In genomic region chr2:234995332-234996007, GRCh38 we compare ENCODE assay signal across 1 cellular context.
TF ChIP-seq lines count a peak whose summit lies in the region.

No MANE protein-coding gene starts in this region.

TF ChIP-seq in HepG2, 621 proteins besides CTCF, POLR2A, EP300 and RAD21 (continued from another document and continues in another):
- TF ChIP-seq HIC2 (CRISPR knock-in tag; IDR thresholded peaks at IDR 0.05; ENCODE audit: low read depth) (0 out of 2 replicates have a peak, but pooled peaks have one; percentile 31), REPIN1 (CRISPR knock-in tag; IDR thresholded peaks at IDR 0.05; ENCODE audit: borderline replicate concordance, low read depth) (peak; percentile 55; the same call in 1 of the 2 replicates), PHF21A (CRISPR knock-in tag; IDR thresholded peaks at IDR 0.05) (peak; percentile 94), MXD4 (CRISPR knock-in tag; IDR thresholded peaks at IDR 0.05) (peak; percentile 76), CREM (IDR thresholded peaks at IDR 0.05) (peak; percentile 72; the same call in 1 of the 2 replicates), CREM (CRISPR knock-in tag; IDR thresholded peaks at IDR 0.05) (no peak), KDM3A (CRISPR knock-in tag; IDR thresholded peaks at IDR 0.05; ENCODE audit: low read depth) (peak; percentile 46; the same call in 1 of the 2 replicates), NCOR1 (IDR thresholded peaks at IDR 0.05; ENCODE audit: borderline replicate concordance, low read length) (peak; percentile 60; the same call in 1 of the 2 replicates), THRA (CRISPR knock-in tag; IDR thresholded peaks at IDR 0.05; ENCODE audit: borderline replicate concordance) (peak; percentile 75; the same call in 1 of the 2 replicates), ZNF552 (CRISPR knock-in tag; IDR thresholded peaks at IDR 0.05; ENCODE audit: borderline replicate concordance) (peak; percentile 41; the same call in 1 of the 2 replicates), AKNA (CRISPR knock-in tag; IDR thresholded peaks at IDR 0.05; ENCODE audit: borderline replicate concordance) (no peak), ATF7-NPFF (CRISPR knock-in tag; IDR thresholded peaks at IDR 0.05; ENCODE audit: low read depth) (peak; percentile 39), HDAC1 (CRISPR knock-in tag; IDR thresholded peaks at IDR 0.05) (peak; percentile 73; the same call in 1 of the 2 replicates), IKZF5 (CRISPR knock-in tag; IDR thresholded peaks at IDR 0.05) (peak; percentile 83; the same call in 1 of the 2 replicates), KDM6A (CRISPR knock-in tag; IDR thresholded peaks at IDR 0.05; ENCODE audit: low read depth) (0 out of 2 replicates have a peak, but pooled peaks have one; percentile 51), ZNF235 (CRISPR knock-in tag; IDR thresholded peaks at IDR 0.05; ENCODE audit: borderline replicate concordance) (peak; percentile 64; the same call in 1 of the 2 replicates), CREB1 (IDR thresholded peaks at IDR 0.05) (no peak), CREB1 (CRISPR knock-in tag; IDR thresholded peaks at IDR 0.05) (0 out of 2 replicates have a peak, but pooled peaks have one; percentile 26), TOE1 (CRISPR knock-in tag; IDR thresholded peaks at IDR 0.05) (0 out of 2 replicates have a peak, but pooled peaks have one; percentile 70), ZBTB20 (CRISPR knock-in tag; IDR thresholded peaks at IDR 0.05; ENCODE audit: borderline replicate concordance, low read depth) (0 out of 2 replicates have a peak, but pooled peaks have one; percentile 33), CAMTA2 (CRISPR knock-in tag; IDR thresholded peaks at IDR 0.05; ENCODE audit: borderline replicate concordance) (no peak), ZNF792 (CRISPR knock-in tag; IDR thresholded peaks at IDR 0.05) (peak; percentile 61; the same call in 1 of the 2 replicates), SMAD3 (CRISPR knock-in tag; IDR thresholded peaks at IDR 0.05) (peak; percentile 77; the same call in 1 of the 2 replicates), PAF1 (CRISPR knock-in tag; IDR thresholded peaks at IDR 0.05) (0 out of 2 replicates have a peak, but pooled peaks have one; percentile 35), SALL1 (CRISPR knock-in tag; IDR thresholded peaks at IDR 0.05) (peak; percentile 84), NONO (IDR thresholded peaks at IDR 0.05) (no peak), NONO (CRISPR knock-in tag; conservative IDR thresholded peaks at IDR 0.05) (peak; percentile 16; the same call in 1 of the 2 replicates), ZFP36L1 (CRISPR knock-in tag; IDR thresholded peaks at IDR 0.05) (peak; percentile 66; the same call in 1 of the 2 replicates), BCL6 (CRISPR knock-in tag; IDR thresholded peaks at IDR 0.05) (peak; percentile 84), ZNF543 (CRISPR knock-in tag; IDR thresholded peaks at IDR 0.05) (0 out of 2 replicates have a peak, but pooled peaks have one; percentile 44), KDM5A (IDR thresholded peaks at IDR 0.05; ENCODE audit: borderline replicate concordance, low read length) (no peak), CHD2 (IDR thresholded peaks at IDR 0.05; ENCODE audit: low read depth, low read length) (no peak), ZBTB44 (CRISPR knock-in tag; IDR thresholded peaks at IDR 0.05) (0 out of 2 replicates have a peak, but pooled peaks have one; percentile 11), ZNF589 (CRISPR knock-in tag; conservative IDR thresholded peaks at IDR 0.05) (peak; percentile 52; the same call in 1 of the 2 replicates), TMF1 (CRISPR knock-in tag; IDR thresholded peaks at IDR 0.05; ENCODE audit: low read depth) (no peak), RXRA (CRISPR knock-in tag; IDR thresholded peaks at IDR 0.05) (peak; percentile 89), UBTF (CRISPR knock-in tag; IDR thresholded peaks at IDR 0.05) (no peak; the same call in none of the 2 replicates), KLF11 (CRISPR knock-in tag; IDR thresholded peaks at IDR 0.05) (peak; percentile 51; the same call in 1 of the 2 replicates), LCORL (IDR thresholded peaks at IDR 0.05) (no peak), LCORL (CRISPR knock-in tag; IDR thresholded peaks at IDR 0.05) (peak; percentile 94), SSRP1 (CRISPR knock-in tag; IDR thresholded peaks at IDR 0.05) (peak; percentile 59; the same call in 1 of the 2 replicates), FOXA3 (CRISPR knock-in tag; IDR thresholded peaks at IDR 0.05) (peak; percentile 92), PHF5A (CRISPR knock-in tag; IDR thresholded peaks at IDR 0.05; ENCODE audit: low read depth, unreplicated experiment) (peak; percentile 66), ZHX2 (IDR thresholded peaks at IDR 0.05; ENCODE audit: low read depth) (no peak; the same call in none of the 2 replicates), ZHX2 (CRISPR knock-in tag; IDR thresholded peaks at IDR 0.05; ENCODE audit: borderline replicate concordance) (no peak)
